In the genomic region with DNA sequence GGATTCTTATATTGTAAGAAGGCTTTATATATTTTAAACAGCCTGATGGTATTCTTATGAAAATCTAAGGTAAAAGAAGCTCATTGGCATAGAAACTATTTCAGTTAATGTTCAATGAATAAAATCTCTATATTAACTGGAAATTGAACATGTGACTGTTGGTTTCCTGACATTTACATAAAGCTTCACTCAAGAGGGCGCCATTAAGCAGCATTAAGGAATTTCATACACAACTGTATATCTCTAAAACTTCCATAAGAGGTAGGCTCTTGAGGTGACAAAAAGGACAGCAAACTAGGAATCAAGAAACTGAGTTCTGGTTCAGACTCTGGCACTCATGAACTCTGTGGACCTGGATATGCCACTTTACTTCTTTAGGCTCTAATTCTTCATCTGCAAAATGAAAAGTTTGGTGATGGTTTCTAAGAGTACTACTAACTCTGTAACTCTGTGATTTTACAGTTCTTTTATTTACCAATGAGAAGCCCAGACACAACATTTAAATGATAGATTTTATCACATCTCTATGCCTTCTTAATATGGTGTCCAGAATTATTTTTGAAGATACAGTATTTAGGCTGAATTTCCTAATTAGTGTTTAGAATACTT, we compare ENCODE assay signal across 8 cellular contexts.
DNase-seq lines count a peak whose midpoint lies in the region; ATAC-seq and TF ChIP-seq lines count a peak whose summit lies in the region.

No MANE protein-coding gene starts in this region.

- no peak overlapping the region for H3K4me3 Mint-ChIP-seq in HFFc6

- BruUV-seq in Panc1 (replicated peaks; lab: Mats Ljungman, UMichigan): no TSS peak

- no peak overlapping the region for H3K27ac ChIP-seq in Panc1 (ENCODE audit: low read length)

- peaks cover 6% of the 10 kb centered on the region; the same call in 1 of the 2 replicates for H3K9me3 Mint-ChIP-seq in HFFc6

- H3K9me3 ChIP-seq in Panc1 (ENCODE audit: control insufficient read depth, insufficient read depth, low read depth, low read length): no peaks in the 10 kb centered on the region

- in situ Hi-C loops in Panc1 (cut with HindIII; ENCODE audit: low pct_unique_long_range_greater_than_20kb, low sequenced_read_pairs): no loop called here

- H3K36me3 Mint-ChIP-seq in HFFc6 (ENCODE audit: low read depth): no peaks in the 10 kb centered on the region

- H3K4me1 Mint-ChIP-seq in HFFc6 (ENCODE audit: low read depth): no peaks in the 10 kb centered on the region

- H3K36me3 ChIP-seq in Panc1 (ENCODE audit: control insufficient read depth, insufficient read depth, low read length): no peaks in the 10 kb centered on the region

- H3K27me3 Mint-ChIP-seq in HFFc6 (ENCODE audit: insufficient read depth): no peaks in the 10 kb centered on the region

- no peaks in the 10 kb centered on the region for H3K4me1 ChIP-seq in Panc1 (ENCODE audit: control insufficient read depth, insufficient read depth, low read length)

- H3K4me3 ChIP-seq in Panc1 (ENCODE audit: low read depth in 2 of 2, low read length in 2 of 2): no peak overlapping the region

- no peak overlapping the region for H3K27ac Mint-ChIP-seq in HFFc6

- no peaks in the 10 kb centered on the region for H3K27me3 ChIP-seq in Panc1 (ENCODE audit: control insufficient read depth, insufficient read depth, low read length)

- CTCF ChIA-PET in Panc1 (lab: Charles Lee): no interaction called here

- TF ChIP-seq CTCF in HFFc6 (IDR thresholded peaks at IDR 0.05) (peak; percentile 71; the same call in 1 of the 2 replicates), Panc1 (IDR thresholded peaks at IDR 0.05) (peak; percentile 20; the same call in 1 of the 2 replicates)

- no peak for ATAC-seq in Panc1
- no peak for ATAC-seq in HG03025 (IDR thresholded peaks at IDR 0.05; ENCODE audit: low FRiP score, unreplicated experiment)
- ATAC-seq in HG03342 (IDR thresholded peaks at IDR 0.05; ENCODE audit: unreplicated experiment): no peak

- intact Hi-C loops in Panc1 (cut with micrococcal nuclease; ENCODE audit: unreplicated experiment): no loop called here

- POLR2A ChIA-PET in Panc1 (lab: Charles Lee): interaction anchor here (0.6 kb wide), 2 partner anchors 36 to 113 kb away, joined by 3 to 5 read pairs; no protein-coding TSS in a partner anchor

- DNase-seq in AG08395 (ENCODE audit: low spot score) (peak; percentile 25), HFFc6 (peak; percentile 19), Panc1 (ENCODE audit: low read depth, low spot score) (peak; percentile 8), glomerular endothelial cell (ENCODE audit: extremely low read depth, low read depth, low spot score) (peak; percentile 2), KG1 (lab: John Stamatoyannopoulos, UW) (no peak), GM19240 (ENCODE audit: insufficient read length, low spot score) (no peak)

Comparison
In these comparisons a context has a peak if more than half of its experiments do, and no peak if none do; other contexts are left out.
1. DNase-seq: peak in AG08395 (single experiment), HFFc6 (single experiment), Panc1 (single experiment) and glomerular endothelial cell (single experiment); none in KG1 (single experiment) and GM19240 (single experiment).